ENCODE assay signal across 30 cellular contexts in the genomic region with DNA sequence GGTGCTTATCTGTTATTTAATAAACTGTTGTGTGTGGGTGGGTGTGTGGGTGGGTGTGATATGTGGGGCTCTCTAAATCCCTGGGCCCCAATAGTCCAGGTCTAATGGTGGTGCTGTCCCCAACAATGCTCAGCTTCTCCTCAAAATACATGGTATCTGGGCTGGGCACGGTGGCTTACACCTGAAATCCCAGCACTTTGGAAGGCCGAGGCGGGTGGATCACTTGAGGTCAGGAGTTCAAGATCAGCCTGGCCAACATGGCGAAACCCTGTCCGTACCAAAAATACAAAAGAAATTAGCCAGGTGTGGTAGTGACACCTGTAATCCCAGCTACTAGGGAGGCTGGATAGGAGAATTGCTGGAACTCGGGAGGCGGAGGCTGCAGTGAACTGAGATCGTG. TPM values are rescaled to one million over a fixed set of nuclear protein-coding genes. Genes with fewer than 3 reads are reported as not detected.
DNase-seq lines count a peak whose midpoint lies in the region; ATAC-seq and TF ChIP-seq lines count a peak whose summit lies in the region.
"Had no signal": no experiment of that assay in that cellular context is flagged by ENCODE, and none has a peak within 500 bp of the region (broad histone marks: within the 10 kb centered on the region; RNA-seq: fewer than 3 reads in every experiment).

No MANE protein-coding gene starts in this region.

- no peaks in the 10 kb centered on the region for H3K36me3 Mint-ChIP-seq in activated CD4-positive, alpha-beta T cell treated with anti-CD3 and anti-CD28 coated beads for 36 hours (ENCODE audit: low read depth)
- no peaks in the 10 kb centered on the region for H3K36me3 Mint-ChIP-seq in activated CD4-positive, alpha-beta memory T cell treated with anti-CD3 and anti-CD28 coated beads, Interleukin-2, amount 10 ng/mL, durations not matched to agents 7 days and 5 days (ENCODE audit: low read depth)
- H3K36me3 Mint-ChIP-seq: mesothelial cell of epicardium had no signal

- H3K4me3 Mint-ChIP-seq in activated CD4-positive, alpha-beta T cell treated with anti-CD3 and anti-CD28 coated beads for 36 hours, result no peak overlapping the region
- no peak overlapping the region for H3K4me3 Mint-ChIP-seq in activated CD4-positive, alpha-beta memory T cell treated with anti-CD3 and anti-CD28 coated beads, Interleukin-2, amount 10 ng/mL, durations not matched to agents 7 days and 5 days
- H3K4me3 Mint-ChIP-seq: activated naive CD4-positive, alpha-beta T cell treated with anti-CD3 and anti-CD28 coated beads for 36 hours; mesothelial cell of epicardium; stimulated activated naive B cell treated with anti-CD40 and anti-IgM and Interleukin-4, amounts not matched to agents 10 μg/mL and 1 μg/mL and 100 μg/mL, for 72 hours had no signal

- H3K27ac ChIP-seq in AG04450 (ENCODE audit: low read depth, low read length), result peak overlapping the region; percentile 86
- H3K27ac ChIP-seq: 22Rv1, cardiac muscle cell, epithelial cell of prostate, heart left ventricle, psoas muscle, tibial nerve had no signal

- peaks cover 6% of the 10 kb centered on the region for H3K27me3 Mint-ChIP-seq in activated CD4-positive, alpha-beta T cell treated with anti-CD3 and anti-CD28 coated beads for 36 hours
- peaks cover 4% of the 10 kb centered on the region for H3K27me3 Mint-ChIP-seq in activated CD4-positive, alpha-beta memory T cell treated with anti-CD3 and anti-CD28 coated beads, Interleukin-2, amount 10 ng/mL, durations not matched to agents 7 days and 5 days

- H3K9me3 Mint-ChIP-seq in activated CD4-positive, alpha-beta T cell treated with anti-CD3 and anti-CD28 coated beads for 36 hours (ENCODE audit: low read depth), result no peaks in the 10 kb centered on the region
- H3K9me3 Mint-ChIP-seq in activated CD4-positive, alpha-beta memory T cell treated with anti-CD3 and anti-CD28 coated beads, Interleukin-2, amount 10 ng/mL, durations not matched to agents 7 days and 5 days, result no peaks in the 10 kb centered on the region
- H3K9me3 Mint-ChIP-seq: activated naive CD4-positive, alpha-beta T cell treated with anti-CD3 and anti-CD28 coated beads for 36 hours; mesothelial cell of epicardium had no signal

- H3K27ac Mint-ChIP-seq in activated CD4-positive, alpha-beta T cell treated with anti-CD3 and anti-CD28 coated beads for 36 hours, result peak overlapping the region; percentile 52
- no peak overlapping the region for H3K27ac Mint-ChIP-seq in activated CD4-positive, alpha-beta memory T cell treated with anti-CD3 and anti-CD28 coated beads, Interleukin-2, amount 10 ng/mL, durations not matched to agents 7 days and 5 days
- H3K27ac Mint-ChIP-seq: activated naive CD4-positive, alpha-beta T cell treated with anti-CD3 and anti-CD28 coated beads for 36 hours; mesothelial cell of epicardium; stimulated activated naive B cell treated with anti-CD40 and anti-IgM and Interleukin-4, amounts not matched to agents 10 μg/mL and 1 μg/mL and 100 μg/mL, for 72 hours had no signal

- no peak for DNase-seq in activated CD4-positive, alpha-beta T cell treated with anti-CD3 and anti-CD28 coated beads for 36 hours
- no peak for DNase-seq in activated CD4-positive, alpha-beta T cell treated with anti-CD3 and anti-CD28 coated beads, Interleukin-2, amount 50 U/mL, for 1 hour
- DNase-seq in AG04450 (ENCODE audit: low read depth, low spot score), result no peak
- DNase-seq in activated CD4-positive, alpha-beta memory T cell treated with anti-CD3 and anti-CD28 coated beads, Interleukin-2, amount 10 ng/mL, durations not matched to agents 7 days and 5 days, result peak; percentile 8
- DNase-seq in mesenteric fat pad (ENCODE audit: low spot score), result peak; percentile 45
- no peak for DNase-seq in activated gamma-delta T cell (lab: John Stamatoyannopoulos, UW)
- no peak for DNase-seq in NCI-H1092 treated with DMSO at 0.1 percent for 48 hours (lab: John Stamatoyannopoulos, UW)
- DNase-seq: activated CD4-positive, CD25-positive, alpha-beta regulatory T cell; activated naive CD4-positive, alpha-beta T cell treated with anti-CD3 and anti-CD28 coated beads for 36 hours; anterior cingulate cortex; BE2C; heart left ventricle; NCI-H1092; NCI-H2029; psoas muscle; stimulated activated CD4-positive, alpha-beta T cell treated with anti-CD3 and anti-CD28 coated beads, Interleukin-2, amount 100 ng/mL, for 24 hours; stimulated activated naive B cell treated with anti-CD40 and anti-IgM and Interleukin-4, amounts not matched to agents 10 μg/mL and 1 μg/mL and 100 μg/mL, for 72 hours had no signal

- no peak overlapping the region for H3K4me3 ChIP-seq in AG04450 (ENCODE audit: low read depth, low read length)
- H3K4me3 ChIP-seq: cardiac muscle cell, heart left ventricle, psoas muscle, tibial nerve had no signal

- TF ChIP-seq CTCF in AG04450 (IDR thresholded peaks at IDR 0.05; ENCODE audit: low read depth, low read length), result no peak

- peaks cover 20% of the 10 kb centered on the region for H3K4me1 Mint-ChIP-seq in activated CD4-positive, alpha-beta T cell treated with anti-CD3 and anti-CD28 coated beads for 36 hours
- H3K4me1 Mint-ChIP-seq in activated CD4-positive, alpha-beta memory T cell treated with anti-CD3 and anti-CD28 coated beads, Interleukin-2, amount 10 ng/mL, durations not matched to agents 7 days and 5 days, result peaks cover 14% of the 10 kb centered on the region
- H3K4me1 Mint-ChIP-seq: mesothelial cell of epicardium; stimulated activated naive B cell treated with anti-CD40 and anti-IgM and Interleukin-4, amounts not matched to agents 10 μg/mL and 1 μg/mL and 100 μg/mL, for 72 hours had no signal

- no peaks in the 10 kb centered on the region for H3K27me3 ChIP-seq in AG04450 (ENCODE audit: control insufficient read depth, insufficient read depth, low read length)
- H3K27me3 ChIP-seq: BE2C, cardiac muscle cell had no signal

- no peak for ATAC-seq in activated CD4-positive, alpha-beta T cell treated with anti-CD3 and anti-CD28 coated beads for 36 hours
- ATAC-seq in GM19035 (IDR thresholded peaks at IDR 0.05; ENCODE audit: unreplicated experiment), result no peak
- ATAC-seq: heart left ventricle; psoas muscle; Right ventricle myocardium inferior; stimulated activated naive B cell treated with anti-CD40 and anti-IgM and Interleukin-4, amounts not matched to agents 10 μg/mL and 1 μg/mL and 100 μg/mL, for 72 hours had no signal

- intact Hi-C loops in activated CD4-positive, alpha-beta T cell treated with anti-CD3 and anti-CD28 coated beads for 36 hours (cut with DNase I, micrococcal nuclease), result no loop called here

- H3K9me3 ChIP-seq in AG04450 (ENCODE audit: control insufficient read depth, insufficient read depth, low read length), result peaks cover 7% of the 10 kb centered on the region
- H3K9me3 ChIP-seq: BE2C, Caco-2, psoas muscle, tibial nerve had no signal

- POLR2A ChIA-PET in activated CD4-positive, alpha-beta T cell treated with anti-CD3 and anti-CD28 coated beads for 36 hours (lab: Charles Lee), result no interaction called here
- POLR2A ChIA-PET in AG04450 (lab: Yijun Ruan, JAX), result no interaction called here
- POLR2A ChIA-PET in activated CD4-positive, alpha-beta memory T cell treated with anti-CD3 and anti-CD28 coated beads, Interleukin-2, amount 10 ng/mL, durations not matched to agents 7 days and 5 days (lab: Charles Lee), result no interaction called here

- CTCF ChIA-PET in activated CD4-positive, alpha-beta T cell treated with anti-CD3 and anti-CD28 coated beads for 36 hours (lab: Charles Lee), result no interaction called here
- CTCF ChIA-PET in AG04450 (lab: Charles Lee), result interaction anchor here (2.8 kb wide), 1 partner anchor 210 kb away, joined by 11 read pairs; no protein-coding TSS in a partner anchor
- CTCF ChIA-PET in activated CD4-positive, alpha-beta memory T cell treated with anti-CD3 and anti-CD28 coated beads, Interleukin-2, amount 10 ng/mL, durations not matched to agents 7 days and 5 days (lab: Charles Lee), result no interaction called here

RNA-seq across cellular contexts. Expression of gene ORM1, which starts 4.5 kb away (rescaled TPM):
- total RNA-seq in activated CD4-positive, alpha-beta T cell treated with anti-CD3 and anti-CD28 coated beads for 36 hours, result not detected
- polyA plus RNA-seq in AG04450 (2011; rRNA removed), result 0.17 TPM in 1 of 2 replicates, not detected in the other
- not detected in 2 replicates for polyA minus RNA-seq in AG04450 (2011; rRNA and poly(A)+ RNA removed)
- not detected for total RNA-seq in activated CD4-positive, alpha-beta memory T cell treated with anti-CD3 and anti-CD28 coated beads, Interleukin-2, amount 10 ng/mL, durations not matched to agents 7 days and 5 days
- 0.64 TPM for total RNA-seq in mesenteric fat pad
- total RNA-seq: activated naive CD4-positive, alpha-beta T cell treated with anti-CD3 and anti-CD28 coated beads for 36 hours; cardiac muscle cell; fibroblast of villous mesenchyme; left colon; LHCN-M2; mesothelial cell of epicardium; tibial nerve had no signal
- polyA plus RNA-seq: neural cell had no signal

RNA-seq across cellular contexts. Expression of gene ORM2, which starts 11.3 kb away (rescaled TPM):
- not detected for total RNA-seq in activated CD4-positive, alpha-beta T cell treated with anti-CD3 and anti-CD28 coated beads for 36 hours
- polyA plus RNA-seq in AG04450 (2011; rRNA removed), result not detected in 2 replicates
- not detected in 2 replicates for polyA minus RNA-seq in AG04450 (2011; rRNA and poly(A)+ RNA removed)
- total RNA-seq in activated CD4-positive, alpha-beta memory T cell treated with anti-CD3 and anti-CD28 coated beads, Interleukin-2, amount 10 ng/mL, durations not matched to agents 7 days and 5 days, result not detected
- total RNA-seq in mesenteric fat pad, result not detected
- total RNA-seq: activated naive CD4-positive, alpha-beta T cell treated with anti-CD3 and anti-CD28 coated beads for 36 hours; cardiac muscle cell; fibroblast of villous mesenchyme; heart left ventricle; left colon; LHCN-M2; mesothelial cell of epicardium; psoas muscle; Right ventricle myocardium inferior; skeletal muscle tissue; tibial nerve had no signal
- polyA plus RNA-seq: cardiac muscle cell, neural cell had no signal

Comparison
In these comparisons a context has a peak if more than half of its experiments do, and no peak if none do; other contexts are left out.
1. DNase-seq: peak in activated CD4-positive, alpha-beta memory T cell treated with anti-CD3 and anti-CD28 coated beads, Interleukin-2, amount 10 ng/mL, durations not matched to agents 7 days and 5 days (single experiment) and mesenteric fat pad (single experiment); none in activated CD4-positive, alpha-beta T cell treated with anti-CD3 and anti-CD28 coated beads for 36 hours (single experiment), activated CD4-positive, alpha-beta T cell treated with anti-CD3 and anti-CD28 coated beads, Interleukin-2, amount 50 U/mL, for 1 hour (single experiment), AG04450 (single experiment), activated gamma-delta T cell (single experiment) and NCI-H1092 treated with DMSO at 0.1 percent for 48 hours (single experiment).